19 cellular contexts compared by ENCODE assay signal in the genomic region with DNA sequence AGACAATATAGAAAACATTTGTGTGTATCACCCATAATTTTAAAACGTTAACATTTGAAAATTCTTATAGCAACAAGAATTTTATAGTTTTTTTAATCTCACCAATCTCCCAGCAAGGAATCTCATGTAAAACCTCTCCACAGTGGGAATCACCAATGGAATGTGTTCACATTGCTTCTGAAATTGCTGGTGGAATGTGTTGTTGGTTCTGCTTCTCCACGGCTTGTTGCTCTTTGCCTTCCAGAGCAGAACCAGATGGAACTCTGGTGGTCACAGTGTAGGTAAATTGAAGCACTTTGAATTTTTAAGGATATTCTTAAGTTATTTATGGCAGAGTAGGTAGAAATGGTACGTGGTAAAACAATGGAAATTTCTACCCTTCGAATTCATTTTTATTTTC.
"Had no signal": no experiment of that assay in that cellular context is flagged by ENCODE, and none has a peak within 500 bp of the region (broad histone marks: within the 10 kb centered on the region; RNA-seq: fewer than 3 reads in every experiment).

No MANE protein-coding gene starts in this region.

- DNase-seq: activated CD4-positive, alpha-beta memory T cell treated with anti-CD3 and anti-CD28 coated beads for 36 hours; activated gamma-delta T cell; activated naive CD8-positive, alpha-beta T cell treated with anti-CD3 and anti-CD28 coated beads for 36 hours; activated T-cell treated with anti-CD3 and anti-CD28 coated beads, Interleukin-2, amount 50 U/mL, for 4 hours; aorta; caudate nucleus; hypothalamus; left cardiac atrium; mucosa of descending colon; naive thymus-derived CD8-positive, alpha-beta T cell; posterior cingulate gyrus; stimulated activated CD4-positive, alpha-beta T cell treated with anti-CD3 and anti-CD28 coated beads, Interleukin-1b, Interleukin-23, amount 100 ng/mL, for 48 hours; stimulated activated naive B cell treated with anti-CD40 and anti-IgM and Interleukin-4, amounts not matched to agents 10 μg/mL and 1 μg/mL and 100 μg/mL, for 72 hours; T1000; trophoblast cell had no signal

- H3K4me2 ChIP-seq: smooth muscle cell had no signal

- H3K27ac ChIP-seq: neutrophil, right atrium auricular region had no signal

- H3K4me1 ChIP-seq: right atrium auricular region had no signal

- H3K4me3 ChIP-seq: lung, mucosa of descending colon, right atrium auricular region, smooth muscle cell had no signal

- H3K9me3 ChIP-seq: mucosa of descending colon, neutrophil, right atrium auricular region had no signal

- H3K27me3 ChIP-seq: neutrophil, right atrium auricular region had no signal

- ATAC-seq: activated T-cell treated with anti-CD3 and anti-CD28 coated beads, Interleukin-2, amount 50 U/mL, for 4 hours; left cardiac atrium; mucosa of descending colon; naive thymus-derived CD8-positive, alpha-beta T cell; stimulated activated naive B cell treated with anti-CD40 and anti-IgM and Interleukin-4, amounts not matched to agents 10 μg/mL and 1 μg/mL and 100 μg/mL, for 72 hours had no signal
